ENCODE assay signal across 16 cellular contexts in genomic region chr15:92149029-92149428, GRCh38.
"Had no signal": no experiment of that assay in that cellular context is flagged by ENCODE, and none has a peak within 500 bp of the region (broad histone marks: within the 10 kb centered on the region; RNA-seq: fewer than 3 reads in every experiment).

No MANE protein-coding gene starts in this region.

- H3K27ac ChIP-seq: esophagus muscularis mucosa had no signal

- ATAC-seq: activated naive CD4-positive, alpha-beta T cell treated with anti-CD3 and anti-CD28 coated beads, Interleukin-2, amount 50 U/mL, for 72 hours had no signal

- H3K27ac Mint-ChIP-seq: activated B cell treated with CpG ODN at 0.5 μM for 24 hours; activated naive CD4-positive, alpha-beta T cell treated with anti-CD3 and anti-CD28 coated beads, Interleukin-2, amount 50 U/mL, for 72 hours; activated T-cell treated with anti-CD3 and anti-CD28 coated beads, Interleukin-2, amount 50 U/mL, for 24 hours; nephron progenitor cell; type B pancreatic cell had no signal

- H3K36me3 ChIP-seq: breast epithelium had no signal

- H3K9me3 Mint-ChIP-seq: activated B cell treated with CpG ODN at 0.5 μM for 24 hours; activated naive CD4-positive, alpha-beta T cell treated with anti-CD3 and anti-CD28 coated beads, Interleukin-2, amount 50 U/mL, for 72 hours; activated T-cell treated with anti-CD3 and anti-CD28 coated beads, Interleukin-2, amount 50 U/mL, for 24 hours; nephron progenitor cell; type B pancreatic cell had no signal

- H3K27me3 ChIP-seq: breast epithelium, dorsolateral prefrontal cortex, esophagus muscularis mucosa had no signal

- H3K4me3 ChIP-seq: breast epithelium, dorsolateral prefrontal cortex, esophagus muscularis mucosa had no signal

- H3K9me3 ChIP-seq: breast epithelium, esophagus muscularis mucosa had no signal

- H3K27me3 Mint-ChIP-seq: activated B cell treated with CpG ODN at 0.5 μM for 24 hours; activated T-cell treated with anti-CD3 and anti-CD28 coated beads, Interleukin-2, amount 50 U/mL, for 24 hours; type B pancreatic cell had no signal

- H3K4me3 Mint-ChIP-seq: activated B cell treated with CpG ODN at 0.5 μM for 24 hours; activated T-cell treated with anti-CD3 and anti-CD28 coated beads, Interleukin-2, amount 50 U/mL, for 24 hours; nephron progenitor cell; type B pancreatic cell had no signal

- DNase-seq: activated B cell treated with CpG ODN at 0.5 μM for 24 hours; activated CD4-positive, alpha-beta T cell treated with anti-CD3 and anti-CD28 coated beads, Interleukin-2, amount 50 U/mL, for 1 hour; activated effector memory CD4-positive, alpha-beta T cell treated with Interleukin-2 at 50 U/mL for 16 hours; activated T-cell treated with anti-CD3 and anti-CD28 coated beads, Interleukin-2, amount 50 U/mL, for 24 hours; anterior cingulate cortex; dorsolateral prefrontal cortex; hippocampal formation; kidney glomerular epithelial cell; mesendoderm; nephron progenitor cell; stimulated activated CD4-positive, alpha-beta T cell treated with anti-CD3 and anti-CD28 coated beads, Interleukin-12 subunit alpha, Interleukin-12 subunit beta, amount 100 ng/mL, for 4 hours; T-helper 1 cell had no signal
